In the genomic region with DNA sequence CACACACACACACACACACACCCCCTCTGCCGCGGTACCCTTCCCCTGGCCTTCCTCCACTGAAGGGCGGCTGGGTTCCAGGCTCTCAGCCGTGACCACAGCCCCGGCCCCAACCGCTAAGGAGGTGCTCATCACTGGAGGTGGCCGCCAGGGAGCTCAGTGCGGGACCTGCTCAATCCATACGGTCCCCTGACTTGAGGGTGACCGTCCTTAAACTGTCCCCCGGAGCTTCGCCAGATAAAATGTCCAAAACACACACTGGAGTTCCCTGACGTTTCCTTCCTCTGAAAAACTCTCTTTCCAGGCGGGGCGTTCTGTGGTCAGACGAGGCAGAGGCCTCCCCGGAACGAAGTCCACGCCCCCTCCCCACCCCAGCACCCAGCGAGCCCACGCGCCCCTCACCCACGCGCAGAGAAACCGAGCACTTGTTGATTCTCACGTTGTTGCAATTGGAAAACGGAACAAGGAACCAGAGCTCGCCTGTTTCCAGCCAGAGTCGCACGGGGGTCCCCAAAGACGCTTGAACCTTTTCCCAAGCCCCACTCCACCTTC, we compare ENCODE assay signal across 8 cellular contexts. TPM values are rescaled to one million over a fixed set of nuclear protein-coding genes. Genes with fewer than 3 reads are reported as not detected.
DNase-seq lines count a peak whose midpoint lies in the region; TF ChIP-seq lines count a peak whose summit lies in the region.

No MANE protein-coding gene starts in this region.

- peak in 1 of 2 donors; percentile 16 for TF ChIP-seq POLR2A in Peyer's patch (IDR thresholded peaks at IDR 0.05)

- H3K27ac Mint-ChIP-seq in immature natural killer cell = peak overlapping the region; percentile 94 to 100 (median 97)

- H3K4me1 Mint-ChIP-seq in immature natural killer cell = peaks cover 77% of the 10 kb centered on the region in 2 donors

- DNase-seq in NCI-H146 (lab: John Stamatoyannopoulos, UW) = peak; percentile 38
- DNase-seq in NCI-H146 treated with DMSO at 0.1 percent for 48 hours (lab: John Stamatoyannopoulos, UW; ENCODE audit: unreplicated experiment) = no peak
- peak; percentile 59 to 70 (median 68) for DNase-seq in Peyer's patch
- DNase-seq in astrocyte of the cerebellum (ENCODE audit: low read depth) = no peak
- peak; percentile 53 to 61 (median 56) for DNase-seq in immature natural killer cell
- peak; percentile 26 to 39 for DNase-seq in stimulated activated CD4-positive, alpha-beta T cell treated with anti-CD3 and anti-CD28 coated beads, Interleukin-12 subunit alpha, Interleukin-12 subunit beta, amount 100 ng/mL, for 24 hours (ENCODE audit: low read depth in 2 of 2)
- DNase-seq in NCI-H226 = no peak
- no peak for DNase-seq in GM13977 (ENCODE audit: low spot score)

- peaks cover 10 to 18% (median 14%) of the 10 kb centered on the region in 3 donors for H3K36me3 Mint-ChIP-seq in immature natural killer cell

- peak overlapping the region; percentile 96 to 99 (median 98) for H3K27ac ChIP-seq in Peyer's patch

- H3K9me3 Mint-ChIP-seq in immature natural killer cell = no peaks in the 10 kb centered on the region

- peak overlapping the region; percentile 92 to 100 (median 99) for H3K4me3 Mint-ChIP-seq in immature natural killer cell

- H3K27me3 Mint-ChIP-seq in immature natural killer cell (ENCODE audit: low read depth in 3 of 3) = peaks cover 13 to 38% (median 25%) of the 10 kb centered on the region in 3 donors

- no peak for TF ChIP-seq CTCF in Peyer's patch (IDR thresholded peaks at IDR 0.05)
- no peak for TF ChIP-seq CTCF in astrocyte of the cerebellum (IDR thresholded peaks at IDR 0.05; ENCODE audit: low read depth, low read length, missing control alignments)
- TF ChIP-seq CTCF in GM13977 (IDR thresholded peaks at IDR 0.05; ENCODE audit: extremely low read depth, insufficient read depth, missing control alignments) = no peak

- no peaks in the 10 kb centered on the region for H3K36me3 ChIP-seq in Peyer's patch

- no peaks in the 10 kb centered on the region for H3K9me3 ChIP-seq in Peyer's patch

- no peaks in the 10 kb centered on the region for H3K27me3 ChIP-seq in Peyer's patch

- in situ Hi-C loops in astrocyte of the cerebellum (cut with HindIII; ENCODE audit: low sequenced_read_pairs) = no loop called here
- in situ Hi-C loops in GM13977 (cut with MboI; ENCODE audit: low pct_unique_long_range_greater_than_20kb, low sequenced_read_pairs, unreplicated experiment) = no loop called here

- H3K4me1 ChIP-seq in Peyer's patch = peaks cover 0 to 62% (median 14%) of the 10 kb centered on the region in 4 donors

- H3K4me3 ChIP-seq in Peyer's patch (peak overlapping the region; percentile 92 to 97 (median 97)), astrocyte of the cerebellum (ENCODE audit: low read depth, low read length) (peak overlapping the region; percentile 62)

RNA-seq across cellular contexts. Expression of gene MBP, which starts 1.4 kb away (rescaled TPM):
- total RNA-seq in Peyer's patch = 10 to 100 TPM; 40.9 to 67.7 (median 51.8) TPM
- 100 to 1,000 TPM; 187 to 403 (median 297) TPM for polyA plus RNA-seq in immature natural killer cell

Comparison
In these comparisons a context has a peak if more than half of its experiments do, and no peak if none do; other contexts are left out.
1. DNase-seq: peak in NCI-H146 (single experiment), Peyer's patch (3 of 3), immature natural killer cell (3 of 3) and stimulated activated CD4-positive, alpha-beta T cell treated with anti-CD3 and anti-CD28 coated beads, Interleukin-12 subunit alpha, Interleukin-12 subunit beta, amount 100 ng/mL, for 24 hours (2 of 2); none in NCI-H146 treated with DMSO at 0.1 percent for 48 hours (single experiment), astrocyte of the cerebellum (single experiment), NCI-H226 (single experiment) and GM13977 (single experiment).